In the genomic region with DNA sequence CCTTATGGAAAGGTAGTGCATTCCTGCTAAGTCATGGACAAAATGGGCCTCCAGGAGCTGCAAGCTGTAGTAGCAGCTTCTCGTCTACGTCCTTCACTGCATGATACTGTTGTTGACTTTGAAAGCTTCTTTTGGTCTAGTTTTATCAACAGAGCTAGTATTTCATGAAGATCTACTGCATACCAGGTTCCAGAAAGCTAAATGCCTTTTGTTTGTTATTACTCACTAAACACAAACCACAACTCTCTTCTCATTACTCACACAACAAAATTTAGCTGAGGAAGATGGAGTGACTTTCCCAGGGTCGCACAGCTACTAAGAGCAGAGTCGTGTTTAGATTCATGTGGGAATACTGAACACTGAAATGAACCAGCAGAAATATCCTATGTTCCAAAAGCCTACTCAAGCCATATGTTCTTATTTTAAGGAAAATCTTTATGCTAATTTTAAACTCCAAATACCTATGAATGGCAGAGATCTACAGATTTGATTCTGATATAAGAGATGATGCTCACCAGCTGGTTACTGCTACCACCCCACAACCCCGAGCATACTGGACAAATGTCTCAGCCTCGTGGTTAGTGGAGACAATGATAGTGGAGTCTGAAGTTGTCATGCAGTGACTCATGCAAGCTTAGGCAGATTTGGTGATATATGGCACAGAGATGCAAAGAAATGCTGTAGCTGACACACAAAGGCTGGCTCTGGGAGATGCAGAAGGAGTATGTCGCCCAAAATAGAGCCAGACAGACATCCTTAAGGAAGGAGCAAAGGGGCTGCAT, we compare ENCODE assay signal across 11 cellular contexts. TPM values are rescaled to one million over a fixed set of nuclear protein-coding genes. Genes with fewer than 3 reads are reported as not detected.
DNase-seq lines count a peak whose midpoint lies in the region; ATAC-seq lines count a peak whose summit lies in the region.
"Had no signal": no experiment of that assay in that cellular context is flagged by ENCODE, and none has a peak within 500 bp of the region (broad histone marks: within the 10 kb centered on the region; RNA-seq: fewer than 3 reads in every experiment).

No MANE protein-coding gene starts in this region.

- POLR2A ChIA-PET in activated CD4-positive, alpha-beta memory T cell treated with anti-CD3 and anti-CD28 coated beads for 36 hours (lab: Charles Lee), result no interaction called here

- no peak overlapping the region for H3K27ac Mint-ChIP-seq in activated CD4-positive, alpha-beta memory T cell treated with anti-CD3 and anti-CD28 coated beads for 36 hours

- H3K4me1 ChIP-seq in GM23248 (ENCODE audit: insufficient read depth), result peaks cover 23% of the 10 kb centered on the region

- no peaks in the 10 kb centered on the region for H3K9me2 ChIP-seq in GM23248 (ENCODE audit: insufficient read depth)

- H3K4me1 Mint-ChIP-seq in activated CD4-positive, alpha-beta memory T cell treated with anti-CD3 and anti-CD28 coated beads for 36 hours (ENCODE audit: low read depth), result peaks cover 22% of the 10 kb centered on the region

- H3K27me3 ChIP-seq in GM23248 (replicated peaks; ENCODE audit: insufficient read depth), result no peaks in the 10 kb centered on the region
- H3K27me3 ChIP-seq: neutrophil had no signal

- peak overlapping the region; percentile 61 for H3K4me2 ChIP-seq in GM23248 (ENCODE audit: unreplicated experiment)

- H4K20me1 ChIP-seq in GM23248 (ENCODE audit: insufficient read depth), result no peaks in the 10 kb centered on the region

- in situ Hi-C loops in GM23248 (cut with MboI), result no loop called here

- H3K9me3 Mint-ChIP-seq in activated CD4-positive, alpha-beta memory T cell treated with anti-CD3 and anti-CD28 coated beads for 36 hours, result no peaks in the 10 kb centered on the region

- no peaks in the 10 kb centered on the region for H3K36me3 Mint-ChIP-seq in activated CD4-positive, alpha-beta memory T cell treated with anti-CD3 and anti-CD28 coated beads for 36 hours

- H3K4me3 ChIP-seq in GM23248, result no peak overlapping the region

- ATAC-seq in GM19467 (IDR thresholded peaks at IDR 0.05; ENCODE audit: unreplicated experiment), result no peak
- ATAC-seq in HG03354 (IDR thresholded peaks at IDR 0.05; ENCODE audit: poor library complexity, severe bottlenecking, unreplicated experiment), result no peak

- peak overlapping the region; percentile 85 for H3K27ac ChIP-seq in GM23248
- H3K27ac ChIP-seq: neutrophil had no signal

- 35% methylated on average over 7 of the region's 7 CpGs for WGBS in GM23248 (ENCODE audit: low coverage in 1 of 2, low lambda C conversion rate in 2 of 2, missing lambda C conversion rate in 2 of 2), 2 experiments

- H3K9me3 ChIP-seq in GM23248 (ENCODE audit: low read depth), result no peaks in the 10 kb centered on the region
- H3K9me3 ChIP-seq: neutrophil had no signal

- H3K27me3 Mint-ChIP-seq in activated CD4-positive, alpha-beta memory T cell treated with anti-CD3 and anti-CD28 coated beads for 36 hours, result no peaks in the 10 kb centered on the region

- H3F3A ChIP-seq in GM23248 (ENCODE audit: insufficient read depth), result peaks cover 20% of the 10 kb centered on the region

- H3K79me2 ChIP-seq in GM23248 (ENCODE audit: insufficient read depth), result no peaks in the 10 kb centered on the region

- intact Hi-C loops in activated CD4-positive, alpha-beta memory T cell treated with anti-CD3 and anti-CD28 coated beads for 36 hours (cut with micrococcal nuclease), result no loop called here

- CTCF ChIA-PET in activated CD4-positive, alpha-beta memory T cell treated with anti-CD3 and anti-CD28 coated beads for 36 hours (lab: Charles Lee), result interaction anchor here (0.9 to 1.5 kb wide), 5 partner anchors 24 to 100 kb away, joined by 3 to 5 read pairs (median 3); partner anchors contain the start of genes ZNF672 and ZNF692

- peak; percentile 65 for DNase-seq in AG08395 (ENCODE audit: low spot score)
- DNase-seq in GM23248, result peak; percentile 85
- peak; percentile 27 for DNase-seq in activated CD4-positive, alpha-beta memory T cell treated with anti-CD3 and anti-CD28 coated beads for 36 hours
- DNase-seq in foreskin melanocyte, result peak; percentile 33
- DNase-seq in stimulated activated CD4-positive, alpha-beta T cell treated with anti-CD3 and anti-CD28 coated beads, Interleukin-4, amount 100 ng/mL, for 24 hours, result no peak
- DNase-seq in GM19238 (ENCODE audit: insufficient read length, low spot score), result no peak
- DNase-seq: NCI-H146; stimulated activated CD4-positive, alpha-beta T cell treated with anti-CD3 and anti-CD28 coated beads, Interleukin-4, amount 100 ng/mL, for 4 hours had no signal

- H3K9ac ChIP-seq in GM23248, result peak overlapping the region; percentile 54

- H3K36me3 ChIP-seq in GM23248 (ENCODE audit: low read depth), result no peaks in the 10 kb centered on the region
- H3K36me3 ChIP-seq: neutrophil had no signal

- H2AFZ ChIP-seq in GM23248, result no peak overlapping the region

- H3K4me3 Mint-ChIP-seq in activated CD4-positive, alpha-beta memory T cell treated with anti-CD3 and anti-CD28 coated beads for 36 hours, result no peak overlapping the region

RNA-seq across cellular contexts. Expression of gene PGBD2, which starts 20.6 kb away (rescaled TPM):
- 3.5 and 6.1 TPM in 2 replicates for total RNA-seq in GM23248 (2014; rRNA removed; shearing (Covaris generic))
- 5.0 and 5.8 TPM in 2 replicates for polyA plus RNA-seq in GM23248 (2016; fragmentation: Nextera tagmentation; extraction: Ambion mirVana)
- 1 to 10 TPM; 4.2 to 4.3 TPM for total RNA-seq in activated CD4-positive, alpha-beta memory T cell treated with anti-CD3 and anti-CD28 coated beads for 36 hours

Comparison
In these comparisons a context has a peak if more than half of its experiments do, and no peak if none do; other contexts are left out.
1. DNase-seq: peak in AG08395 (single experiment), GM23248 (single experiment), activated CD4-positive, alpha-beta memory T cell treated with anti-CD3 and anti-CD28 coated beads for 36 hours (single experiment) and foreskin melanocyte (single experiment); none in stimulated activated CD4-positive, alpha-beta T cell treated with anti-CD3 and anti-CD28 coated beads, Interleukin-4, amount 100 ng/mL, for 24 hours (single experiment) and GM19238 (single experiment).